35 cellular contexts compared by ENCODE assay signal in the genomic region with DNA sequence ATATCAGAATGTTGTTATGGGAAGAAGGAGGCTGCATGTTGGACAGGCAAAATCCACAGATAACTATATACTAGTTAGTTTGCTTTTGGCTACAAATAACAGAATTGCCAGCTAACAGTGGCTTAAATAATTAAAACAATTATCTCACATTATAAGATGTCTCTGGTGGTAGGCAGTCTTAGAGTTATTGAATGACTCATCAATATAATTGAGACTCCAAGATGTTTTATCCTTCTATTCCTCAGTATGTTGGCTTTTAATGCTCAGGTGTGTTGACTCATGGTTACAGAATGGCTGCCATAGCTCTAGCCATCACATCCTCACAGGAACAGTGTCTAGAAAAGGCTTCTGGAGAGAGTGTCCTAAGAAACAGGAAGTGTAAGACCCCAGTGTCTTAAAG. TPM values are rescaled to one million over a fixed set of nuclear protein-coding genes. Genes with fewer than 3 reads are reported as not detected.
"Had no signal": no experiment of that assay in that cellular context is flagged by ENCODE, and none has a peak within 500 bp of the region (broad histone marks: within the 10 kb centered on the region; RNA-seq: fewer than 3 reads in every experiment).

No MANE protein-coding gene starts in this region.

- DNase-seq: activated CD4-positive, alpha-beta memory T cell treated with anti-CD3 and anti-CD28 coated beads for 36 hours; activated CD4-positive, alpha-beta T cell treated with anti-CD3 and anti-CD28 coated beads for 36 hours; activated CD4-positive, alpha-beta T cell treated with anti-CD3 and anti-CD28 coated beads, Interleukin-2, amount 10 ng/mL, durations not matched to agents 24 days and 14 days; activated CD4-positive, CD25-positive, alpha-beta regulatory T cell; activated CD4-positive, CD25-positive, alpha-beta regulatory T cell treated with anti-CD3 and anti-CD28 coated beads, Interleukin-2, amount 50 U/mL, for 72 hours; activated CD8-positive, alpha-beta memory T cell treated with anti-CD3 and anti-CD28 coated beads, Interleukin-2, amount 10 ng/mL, durations not matched to agents 7 days and 5 days; activated CD8-positive, alpha-beta memory T cell treated with anti-CD3 and anti-CD28 coated beads, Interleukin-2, amount 50 U/mL, for 4 hours; activated CD8-positive, alpha-beta T cell treated with anti-CD3 and anti-CD28 coated beads, Interleukin-2, amount 10 ng/mL, durations not matched to agents 7 days and 5 days; activated effector memory CD4-positive, alpha-beta T cell treated with anti-CD3 and anti-CD28 coated beads, Interleukin-2, amount 50 U/mL, for 16 hours; activated naive CD4-positive, alpha-beta T cell treated with anti-CD3 and anti-CD28 coated beads for 36 hours; activated naive CD8-positive, alpha-beta T cell treated with anti-CD3 and anti-CD28 coated beads for 36 hours; activated naive CD8-positive, alpha-beta T cell treated with anti-CD3 and anti-CD28 coated beads, Interleukin-2, amount 50 U/mL, for 24 hours; activated T-cell treated with anti-CD3 and anti-CD28 coated beads, Interleukin-2, amount 50 U/mL, for 1 hour; activated T-cell treated with anti-CD3 and anti-CD28 coated beads, Interleukin-2, amount 50 U/mL, for 48 hours; adrenal gland; amygdala; aorta; central memory CD4-positive, alpha-beta T cell; cerebellar nuclear complex; dermis blood vessel endothelial cell; effector CD4-positive, alpha-beta T cell; effector memory CD8-positive, alpha-beta T cell; erythroblast; foreskin keratinocyte; gastrocnemius medialis; glutamatergic neuron; heart left ventricle; T-helper 2 cell had no signal

- ATAC-seq: activated CD4-positive, alpha-beta T cell treated with anti-CD3 and anti-CD28 coated beads for 36 hours; activated CD8-positive, alpha-beta memory T cell treated with anti-CD3 and anti-CD28 coated beads, Interleukin-2, amount 10 ng/mL, durations not matched to agents 7 days and 5 days; activated CD8-positive, alpha-beta T cell treated with anti-CD3 and anti-CD28 coated beads, Interleukin-2, amount 10 ng/mL, durations not matched to agents 7 days and 5 days; activated naive CD8-positive, alpha-beta T cell treated with anti-CD3 and anti-CD28 coated beads, Interleukin-2, amount 50 U/mL, for 24 hours; effector memory CD8-positive, alpha-beta T cell; foreskin keratinocyte; gastrocnemius medialis; heart left ventricle had no signal

- H3K4me1 ChIP-seq: adrenal gland, breast epithelium, esophagus muscularis mucosa, gastrocnemius medialis, heart left ventricle had no signal

- H3K9me3 ChIP-seq: adrenal gland, esophagus muscularis mucosa, gastrocnemius medialis, heart left ventricle had no signal

- H3K4me3 ChIP-seq: adrenal gland, breast epithelium, cardiac muscle cell, coronary artery, esophagus muscularis mucosa, gastrocnemius medialis, heart left ventricle had no signal

- H3K36me3 ChIP-seq: adrenal gland, breast epithelium, cardiac muscle cell, esophagus muscularis mucosa, gastrocnemius medialis, heart left ventricle had no signal

- H3K27me3 ChIP-seq: adrenal gland, breast epithelium, cardiac muscle cell, foreskin keratinocyte, gastrocnemius medialis had no signal

- H3K27ac ChIP-seq: adrenal gland, breast epithelium, cardiac muscle cell, coronary artery, esophagus muscularis mucosa, foreskin keratinocyte, gastrocnemius medialis, heart left ventricle had no signal

RNA-seq across cellular contexts. Expression of a gene that starts 11.1 kb away (rescaled TPM):
- total RNA-seq: activated CD4-positive, alpha-beta memory T cell treated with anti-CD3 and anti-CD28 coated beads for 36 hours; activated CD4-positive, alpha-beta T cell treated with anti-CD3 and anti-CD28 coated beads for 36 hours; activated CD4-positive, alpha-beta T cell treated with anti-CD3 and anti-CD28 coated beads, Interleukin-2, amount 10 ng/mL, durations not matched to agents 24 days and 14 days; activated CD8-positive, alpha-beta memory T cell treated with anti-CD3 and anti-CD28 coated beads for 36 hours; activated CD8-positive, alpha-beta memory T cell treated with anti-CD3 and anti-CD28 coated beads, Interleukin-2, amount 10 ng/mL, durations not matched to agents 7 days and 5 days; activated CD8-positive, alpha-beta T cell treated with anti-CD3 and anti-CD28 coated beads, Interleukin-2, amount 10 ng/mL, durations not matched to agents 7 days and 5 days; activated naive CD4-positive, alpha-beta T cell treated with anti-CD3 and anti-CD28 coated beads for 36 hours; activated naive CD8-positive, alpha-beta T cell treated with anti-CD3 and anti-CD28 coated beads for 36 hours; activated T-helper 1 cell treated with anti-CD3 and anti-CD28 coated beads, Interleukin-12 subunit alpha, Interleukin-12 subunit beta, Interleukin-2, Interleukin-4 antibody, amounts not matched to agents 30 ng/mL and 10 ng/mL and 1 ng/mL, durations not matched to agents 14 hours and 24 hours and 36 hours; activated T-helper 2 cell treated with anti-CD3 and anti-CD28 coated beads, Interferon-gamma antibody, Interleukin-2, Interleukin-4, amounts not matched to agents 10 μg/mL and 5 μg/mL and 100 μg/mL, durations not matched to agents 14 hours and 24 hours and 36 hours; cardiac muscle cell; dermis blood vessel endothelial cell; esophagus muscularis mucosa; foreskin keratinocyte; heart left ventricle had no signal
- polyA plus RNA-seq: cardiac muscle cell had no signal

RNA-seq across cellular contexts. Expression of a gene that starts 52.9 kb away (rescaled TPM):
- total RNA-seq: activated CD4-positive, alpha-beta memory T cell treated with anti-CD3 and anti-CD28 coated beads for 36 hours; activated CD4-positive, alpha-beta T cell treated with anti-CD3 and anti-CD28 coated beads for 36 hours; activated CD4-positive, alpha-beta T cell treated with anti-CD3 and anti-CD28 coated beads, Interleukin-2, amount 10 ng/mL, durations not matched to agents 24 days and 14 days; activated CD8-positive, alpha-beta memory T cell treated with anti-CD3 and anti-CD28 coated beads for 36 hours; activated CD8-positive, alpha-beta memory T cell treated with anti-CD3 and anti-CD28 coated beads, Interleukin-2, amount 10 ng/mL, durations not matched to agents 7 days and 5 days; activated CD8-positive, alpha-beta T cell treated with anti-CD3 and anti-CD28 coated beads, Interleukin-2, amount 10 ng/mL, durations not matched to agents 7 days and 5 days; activated naive CD4-positive, alpha-beta T cell treated with anti-CD3 and anti-CD28 coated beads for 36 hours; activated naive CD8-positive, alpha-beta T cell treated with anti-CD3 and anti-CD28 coated beads for 36 hours; activated T-helper 1 cell treated with anti-CD3 and anti-CD28 coated beads, Interleukin-12 subunit alpha, Interleukin-12 subunit beta, Interleukin-2, Interleukin-4 antibody, amounts not matched to agents 30 ng/mL and 10 ng/mL and 1 ng/mL, durations not matched to agents 14 hours and 24 hours and 36 hours; activated T-helper 2 cell treated with anti-CD3 and anti-CD28 coated beads, Interferon-gamma antibody, Interleukin-2, Interleukin-4, amounts not matched to agents 10 μg/mL and 5 μg/mL and 100 μg/mL, durations not matched to agents 14 hours and 24 hours and 36 hours; aorta; dermis blood vessel endothelial cell; foreskin keratinocyte; heart left ventricle had no signal
- polyA plus RNA-seq: foreskin keratinocyte had no signal
